Comparison of ENCODE assay signal across 8 cellular contexts in the genomic region with DNA sequence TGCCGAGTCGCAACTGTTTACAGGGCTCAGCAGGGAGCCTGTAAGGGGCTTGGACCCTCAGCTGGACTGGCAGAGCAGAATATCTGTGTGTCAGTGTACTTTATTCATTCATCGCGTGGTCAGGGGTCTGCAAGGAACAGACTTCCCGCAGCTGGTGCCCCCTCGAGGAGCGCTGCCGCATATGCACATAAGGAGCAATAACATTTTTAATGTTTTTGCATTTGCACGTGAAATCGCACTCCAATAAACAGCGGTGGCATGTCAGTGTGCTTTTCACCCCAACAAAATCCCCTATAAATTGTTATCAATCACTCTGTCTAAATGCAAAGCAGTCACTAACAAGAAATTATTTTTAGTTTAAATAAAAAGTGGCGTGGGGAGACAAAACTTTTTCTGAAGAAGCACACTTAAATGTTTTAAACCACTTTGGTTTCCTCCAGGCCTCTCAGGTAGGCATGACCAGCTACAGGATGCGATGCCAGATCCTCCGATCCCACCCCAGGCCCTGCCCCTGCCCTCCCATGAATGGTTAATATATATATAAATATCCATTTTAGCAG.
DNase-seq lines count a peak whose midpoint lies in the region; ATAC-seq and TF ChIP-seq lines count a peak whose summit lies in the region.

No MANE protein-coding gene starts in this region.

- H3K27me3 ChIP-seq in endocrine pancreas (ENCODE audit: control insufficient read depth, insufficient read depth, low read length) (peaks cover 6% of the 10 kb centered on the region), mucosa of rectum (ENCODE audit: control insufficient read depth in 2 of 2, insufficient read depth in 2 of 2, low read length in 2 of 2) (peaks cover 0 to 4% of the 10 kb centered on the region in 2 donors)

- DNase-seq in GM12865 (ENCODE audit: low read depth) (peak; percentile 52), NCI-H128 (lab: John Stamatoyannopoulos, UW; ENCODE audit: unreplicated experiment) (no peak), NCI-H226 (no peak)

- H3K9me3 ChIP-seq in endocrine pancreas (ENCODE audit: control insufficient read depth, low read length): no peaks in the 10 kb centered on the region
- no peaks in the 10 kb centered on the region for H3K9me3 ChIP-seq in mucosa of rectum (ENCODE audit: control insufficient read depth in 2 of 2, low read length in 2 of 2)

- H3K27ac ChIP-seq in 22Rv1: no peak overlapping the region
- H3K27ac ChIP-seq in mucosa of rectum (ENCODE audit: low read depth in 2 of 2, low read length in 2 of 2): peak overlapping the region in 1 of 2 donors; percentile 17

- TF ChIP-seq CTCF in 22Rv1 (IDR thresholded peaks at IDR 0.05) (peak; percentile 97), GM12865 (IDR thresholded peaks at IDR 0.05; ENCODE audit: insufficient read depth, low read depth, low read length, missing control alignments) (peak; percentile 58)

- no peaks in the 10 kb centered on the region for H3K4me1 ChIP-seq in endocrine pancreas (ENCODE audit: control insufficient read depth, insufficient read depth, low read length)
- peaks cover 0 to 7% of the 10 kb centered on the region in 2 donors for H3K4me1 ChIP-seq in mucosa of rectum (ENCODE audit: control insufficient read depth in 2 of 2, insufficient read depth in 2 of 2, low read length in 2 of 2)

- H3K9ac ChIP-seq in endocrine pancreas (ENCODE audit: control insufficient read depth, insufficient read depth, low read length) (no peak overlapping the region), mucosa of rectum (ENCODE audit: low read depth in 1 of 2, low read length in 2 of 2) (peak overlapping the region; percentile 66 to 67)

- H3K36me3 ChIP-seq in endocrine pancreas (ENCODE audit: control insufficient read depth, insufficient read depth, low read length): no peaks in the 10 kb centered on the region
- no peaks in the 10 kb centered on the region for H3K36me3 ChIP-seq in mucosa of rectum (ENCODE audit: control insufficient read depth in 2 of 2, insufficient read depth in 2 of 2, low read length in 2 of 2)

- ATAC-seq in HG03342 (IDR thresholded peaks at IDR 0.05; ENCODE audit: unreplicated experiment) (peak; percentile 38), SK-N-SH treated with all-trans-retinoic acid at 6 μM for 48 hours (peak; percentile 78)

- peak overlapping the region; percentile 57 for H3K4me3 ChIP-seq in GM12865 (ENCODE audit: low read depth, low read length)
- H3K4me3 ChIP-seq in endocrine pancreas (ENCODE audit: control insufficient read depth, insufficient read depth, low read length): peak overlapping the region; percentile 4
- peak overlapping the region; percentile 62 to 79 for H3K4me3 ChIP-seq in mucosa of rectum (ENCODE audit: low read length in 2 of 2)

TF ChIP-seq in SK-N-SH treated with all-trans-retinoic acid at 6 μM for 48 hours, 23 proteins besides CTCF, POLR2A, EP300 and RAD21:
- TF ChIP-seq OSR1 (CRISPR knock-in tag; IDR thresholded peaks at IDR 0.05) (no peak), ZNF70 (CRISPR knock-in tag; IDR thresholded peaks at IDR 0.05) (no peak), ZC3H10 (CRISPR knock-in tag; IDR thresholded peaks at IDR 0.05) (no peak), ARNTL (CRISPR knock-in tag; IDR thresholded peaks at IDR 0.05; ENCODE audit: borderline replicate concordance, low read depth) (no peak), TCF4 (CRISPR knock-in tag; IDR thresholded peaks at IDR 0.05; ENCODE audit: borderline replicate concordance) (no peak), SNAI2 (CRISPR knock-in tag; IDR thresholded peaks at IDR 0.05) (no peak), ZFP3 (CRISPR knock-in tag; IDR thresholded peaks at IDR 0.05) (no peak), ZNF8 (CRISPR knock-in tag; IDR thresholded peaks at IDR 0.05) (no peak), TOX (CRISPR knock-in tag; IDR thresholded peaks at IDR 0.05; ENCODE audit: borderline replicate concordance) (no peak), CSDC2 (CRISPR knock-in tag; IDR thresholded peaks at IDR 0.05) (no peak), ESRRG (CRISPR knock-in tag; IDR thresholded peaks at IDR 0.05) (no peak), GLIS3 (CRISPR knock-in tag; IDR thresholded peaks at IDR 0.05) (no peak), ISL1 (CRISPR knock-in tag; IDR thresholded peaks at IDR 0.05) (no peak)
- TF ChIP-seq, protein P1, sequence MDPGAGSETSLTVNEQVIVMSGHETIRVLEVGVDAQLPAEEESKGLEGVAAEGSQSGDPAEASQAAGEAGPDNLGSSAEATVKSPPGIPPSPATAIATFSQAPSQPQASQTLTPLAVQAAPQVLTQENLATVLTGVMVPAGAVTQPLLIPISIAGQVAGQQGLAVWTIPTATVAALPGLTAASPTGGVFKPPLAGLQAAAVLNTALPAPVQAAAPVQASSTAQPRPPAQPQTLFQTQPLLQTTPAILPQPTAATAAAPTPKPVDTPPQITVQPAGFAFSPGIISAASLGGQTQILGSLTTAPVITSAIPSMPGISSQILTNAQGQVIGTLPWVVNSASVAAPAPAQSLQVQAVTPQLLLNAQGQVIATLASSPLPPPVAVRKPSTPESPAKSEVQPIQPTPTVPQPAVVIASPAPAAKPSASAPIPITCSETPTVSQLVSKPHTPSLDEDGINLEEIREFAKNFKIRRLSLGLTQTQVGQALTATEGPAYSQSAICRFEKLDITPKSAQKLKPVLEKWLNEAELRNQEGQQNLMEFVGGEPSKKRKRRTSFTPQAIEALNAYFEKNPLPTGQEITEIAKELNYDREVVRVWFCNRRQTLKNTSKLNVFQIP (CRISPR knock-in tag; IDR thresholded peaks at IDR 0.05; ENCODE audit: borderline replicate concordance, low read depth): no peak

Comparison
In these comparisons a context has a peak if more than half of its experiments do, and no peak if none do; other contexts are left out.
1. H3K4me3 ChIP-seq: peak in every context shown above with its lines; median percentile 70 in mucosa of rectum; 57 in GM12865; 4 in endocrine pancreas.